7 cellular contexts compared by ENCODE assay signal in the genomic region with DNA sequence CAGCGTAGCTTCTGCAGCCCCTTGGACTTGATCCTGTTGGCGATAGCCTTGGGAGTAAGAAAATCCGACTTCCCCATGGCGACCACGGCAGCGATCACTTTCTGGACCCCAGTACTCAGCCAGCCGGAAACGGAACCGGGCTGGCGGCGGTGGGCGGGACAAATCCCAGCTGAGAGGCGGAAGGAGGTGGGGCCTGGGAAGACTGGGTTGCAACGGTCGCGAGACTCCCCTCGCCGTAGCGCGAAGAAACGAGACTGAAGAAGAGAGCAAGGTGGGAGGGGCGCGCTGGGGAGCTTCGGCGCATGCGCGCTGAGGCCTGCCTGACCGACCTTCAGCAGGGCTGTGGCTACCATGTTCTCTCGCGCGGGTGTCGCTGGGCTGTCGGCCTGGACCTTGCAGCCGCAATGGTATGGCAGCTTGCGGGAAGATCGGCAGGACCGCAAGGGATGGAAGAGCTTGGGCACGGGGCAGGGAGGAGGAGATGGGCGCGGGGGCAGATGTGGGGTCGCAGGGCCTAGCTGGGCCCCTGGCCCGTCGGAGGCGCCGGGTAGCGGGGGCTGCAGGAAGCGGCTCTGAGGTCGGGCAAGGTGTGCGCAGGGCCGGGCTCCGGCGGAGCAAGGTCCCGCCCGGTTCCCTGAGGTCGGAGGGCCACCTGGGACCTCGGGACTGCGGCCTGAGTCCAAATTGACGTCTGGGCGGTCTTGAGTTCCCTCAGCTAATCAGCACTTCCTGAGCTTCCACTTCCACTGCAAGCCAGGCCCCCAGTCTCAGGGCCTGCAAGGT.
A peak's percentile ranks its signal among the peaks of the same experiment; 100 is the strongest.
DNase-seq lines count a peak whose midpoint lies in the region; ATAC-seq, FAIRE-seq and TF ChIP-seq lines count a peak whose summit lies in the region.

Gene ATP5F1C, plus strand, starts transcription at position 321 of the 783 bp plus-strand sequence. Its CDS starts 31 bp downstream, at position 352.
Gene KIN, minus strand, starts transcription at position 137 of the 783 bp plus-strand sequence. Its CDS starts 60 bp downstream, at position 77.

- DNase-seq in GM18507 (ENCODE audit: extremely low spot score, insufficient read length, low read depth) (peak; percentile 98), NCI-H1930 (lab: John Stamatoyannopoulos, UW) (peak; percentile 58 to 80), T-helper 22 cell (ENCODE audit: low read depth) (peak; percentile 94), astrocyte of the cerebellum (ENCODE audit: low read depth) (peak; percentile 93), hippocampal formation (lab: John Stamatoyannopoulos, UW) (peak; percentile 96), retinal pigment epithelial cell (ENCODE audit: low read depth) (peak; percentile 83)

- peak within 1 kb of the TSS; percentile 80 for H3K4me3 ChIP-seq in astrocyte of the cerebellum (ENCODE audit: low read depth, low read length)
- peak within 1 kb of the TSS; percentile 98 for H3K4me3 ChIP-seq in retinal pigment epithelial cell (ENCODE audit: low read length)

- peak; percentile 98 for ATAC-seq in HG02970 (IDR thresholded peaks at IDR 0.05; ENCODE audit: low FRiP score, unreplicated experiment)

- peak; percentile 97 for FAIRE-seq in GM18507 (lab: Jason Lieb, UNC)

- in situ Hi-C loops in astrocyte of the cerebellum (cut with HindIII; ENCODE audit: low sequenced_read_pairs), result no loop called here

- TF ChIP-seq CTCF in astrocyte of the cerebellum (IDR thresholded peaks at IDR 0.05; ENCODE audit: low read depth, low read length, missing control alignments), result no peak
- TF ChIP-seq CTCF in retinal pigment epithelial cell (conservative IDR thresholded peaks at IDR 0.05; ENCODE audit: low read depth, low read length), result no peak

Comparison
In these comparisons a context has a peak if more than half of its experiments do, and no peak if none do; other contexts are left out.
1. Peak in every context shown above with its lines: DNase-seq, ATAC-seq and H3K4me3 ChIP-seq.